In the genomic region with DNA sequence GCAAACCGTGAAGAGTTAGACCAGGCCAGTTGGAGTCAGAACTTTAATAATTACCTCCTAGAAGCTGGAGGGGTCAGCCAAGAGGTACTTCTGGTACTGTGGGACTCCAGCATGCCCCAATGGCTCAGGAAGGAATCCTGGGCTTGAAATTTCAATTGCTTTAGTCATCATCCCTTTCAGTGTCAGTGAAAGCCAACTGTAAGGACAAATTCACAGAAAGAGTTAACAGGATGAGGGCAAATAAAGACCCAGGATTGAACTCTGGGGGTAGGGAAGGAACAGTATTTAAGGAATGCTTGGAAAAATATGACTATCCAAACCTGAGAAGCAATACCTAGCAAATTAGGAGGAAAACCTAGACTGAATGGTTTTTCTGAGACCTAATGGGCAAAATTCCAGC, we compare ENCODE assay signal across 10 cellular contexts.
DNase-seq lines count a peak whose midpoint lies in the region; ATAC-seq and TF ChIP-seq lines count a peak whose summit lies in the region.
"Had no signal": no experiment of that assay in that cellular context is flagged by ENCODE, and none has a peak within 500 bp of the region (broad histone marks: within the 10 kb centered on the region; RNA-seq: fewer than 3 reads in every experiment).

No MANE protein-coding gene starts in this region.

- peak overlapping the region; percentile 93 for H3K27ac ChIP-seq in mesodermal cell (ENCODE audit: low read depth, low read length, severe bottlenecking)
- no peak overlapping the region for H3K27ac ChIP-seq in suprapubic skin
- H3K27ac ChIP-seq in OCI-LY7 (ENCODE audit: low read depth, low read length, poor library complexity, severe bottlenecking): no peak overlapping the region
- H3K27ac ChIP-seq: KMS-11 had no signal

- H3K4me1 ChIP-seq in NT2/D1 (ENCODE audit: insufficient read depth, insufficient read length): no peaks in the 10 kb centered on the region
- H3K4me1 ChIP-seq in mesodermal cell (ENCODE audit: control insufficient read depth, insufficient read depth, low read length, poor library complexity, severe bottlenecking): peaks cover 34% of the 10 kb centered on the region
- no peaks in the 10 kb centered on the region for H3K4me1 ChIP-seq in suprapubic skin
- H3K4me1 ChIP-seq in OCI-LY7 (ENCODE audit: insufficient read depth, low read length, poor library complexity, severe bottlenecking): no peaks in the 10 kb centered on the region

- TF ChIP-seq POLR2A in suprapubic skin (IDR thresholded peaks at IDR 0.05): no peak

- BruUV-seq in OCI-LY7 (replicated peaks; lab: Mats Ljungman, UMichigan): no TSS peak

- intact Hi-C loops in OCI-LY7 (cut with micrococcal nuclease; ENCODE audit: unreplicated experiment): no loop called here

- TF ChIP-seq EP300 in suprapubic skin (IDR thresholded peaks at IDR 0.05): no peak

- H3K9ac ChIP-seq in NT2/D1 (ENCODE audit: insufficient read length, low read depth): no peak overlapping the region
- H3K9ac ChIP-seq: KMS-11 had no signal

- no CpG with 5 or more reads among the region's 1 CpG for WGBS in mesodermal cell (ENCODE audit: insufficient coverage in 2 of 2), 2 experiments
- WGBS in suprapubic skin: 75% methylated on average over 1 of the region's 1 CpG

- H3K9me2 ChIP-seq in OCI-LY7 (ENCODE audit: insufficient read depth, low read length): no peaks in the 10 kb centered on the region

- H3K9me3 ChIP-seq in NT2/D1 (ENCODE audit: insufficient read depth, low read length): no peaks in the 10 kb centered on the region
- H3K9me3 ChIP-seq in mesodermal cell (ENCODE audit: control insufficient read depth, low read length): peaks cover 12% of the 10 kb centered on the region
- no peaks in the 10 kb centered on the region for H3K9me3 ChIP-seq in suprapubic skin
- no peaks in the 10 kb centered on the region for H3K9me3 ChIP-seq in OCI-LY7 (ENCODE audit: low read length)

- CTCF ChIA-PET in OCI-LY7 (lab: Charles Lee; ENCODE audit: unreplicated experiment): no interaction called here

- H3K4me3 ChIP-seq in NT2/D1 (ENCODE audit: insufficient read length, low read depth) (no peak overlapping the region), epithelial cell of esophagus (ENCODE audit: low read length) (no peak overlapping the region), mesodermal cell (ENCODE audit: extremely low read depth, insufficient read depth, low read length, poor library complexity, severe bottlenecking) (no peak overlapping the region), suprapubic skin (no peak overlapping the region), OCI-LY7 (ENCODE audit: low read depth, low read length, poor library complexity, severe bottlenecking) (no peak overlapping the region)

- DNase-seq in Daoy (ENCODE audit: low read depth) (peak; percentile 92), NT2/D1 (ENCODE audit: low read depth, low spot score) (peak; percentile 64), epithelial cell of esophagus (ENCODE audit: low read depth) (peak; percentile 73), suprapubic skin (ENCODE audit: low spot score in 2 of 2) (no peak), OCI-LY7 (ENCODE audit: low spot score) (no peak), GDM1 (lab: John Stamatoyannopoulos, UW) (no peak)
- DNase-seq: activated naive CD4-positive, alpha-beta T cell treated with anti-CD3 and anti-CD28 coated beads for 36 hours had no signal

- no peak for ATAC-seq in HG02870 (IDR thresholded peaks at IDR 0.05; ENCODE audit: unreplicated experiment)

- H2AFZ ChIP-seq in OCI-LY7 (ENCODE audit: low read length): no peak overlapping the region

- TF ChIP-seq CTCF in epithelial cell of esophagus (IDR thresholded peaks at IDR 0.05; ENCODE audit: insufficient read depth, low read depth, low read length, missing control alignments) (peak; percentile 8), suprapubic skin (IDR thresholded peaks at IDR 0.05) (no peak), OCI-LY7 (conservative IDR thresholded peaks at IDR 0.05; ENCODE audit: low read length) (no peak)

- no peaks in the 10 kb centered on the region for H4K20me1 ChIP-seq in OCI-LY7 (ENCODE audit: insufficient read depth, low read length)

- no peaks in the 10 kb centered on the region for H3K79me2 ChIP-seq in OCI-LY7 (ENCODE audit: insufficient read depth, low read depth, low read length)

- POLR2A ChIA-PET in OCI-LY7 (lab: Charles Lee): no interaction called here

- H3K36me3 ChIP-seq in NT2/D1 (ENCODE audit: insufficient read depth, insufficient read length, low read length): no peaks in the 10 kb centered on the region
- no peaks in the 10 kb centered on the region for H3K36me3 ChIP-seq in mesodermal cell (ENCODE audit: control insufficient read depth, insufficient read depth, low read length)
- H3K36me3 ChIP-seq in suprapubic skin: no peaks in the 10 kb centered on the region
- H3K36me3 ChIP-seq in OCI-LY7 (ENCODE audit: insufficient read depth, low read length): no peaks in the 10 kb centered on the region

- H3K27me3 ChIP-seq in NT2/D1 (ENCODE audit: insufficient read depth, insufficient read length) (no peaks in the 10 kb centered on the region), suprapubic skin (no peaks in the 10 kb centered on the region)

- no peak overlapping the region for H3K4me2 ChIP-seq in OCI-LY7 (ENCODE audit: low read length)
- H3K4me2 ChIP-seq: KMS-11 had no signal

Comparison
In these comparisons a context has a peak if more than half of its experiments do, and no peak if none do; other contexts are left out.
1. DNase-seq: peak in Daoy (single experiment), NT2/D1 (single experiment) and epithelial cell of esophagus (single experiment); none in suprapubic skin (0 of 2), OCI-LY7 (single experiment) and GDM1 (single experiment).